ENCODE assay signal across 8 cellular contexts in the genomic region with DNA sequence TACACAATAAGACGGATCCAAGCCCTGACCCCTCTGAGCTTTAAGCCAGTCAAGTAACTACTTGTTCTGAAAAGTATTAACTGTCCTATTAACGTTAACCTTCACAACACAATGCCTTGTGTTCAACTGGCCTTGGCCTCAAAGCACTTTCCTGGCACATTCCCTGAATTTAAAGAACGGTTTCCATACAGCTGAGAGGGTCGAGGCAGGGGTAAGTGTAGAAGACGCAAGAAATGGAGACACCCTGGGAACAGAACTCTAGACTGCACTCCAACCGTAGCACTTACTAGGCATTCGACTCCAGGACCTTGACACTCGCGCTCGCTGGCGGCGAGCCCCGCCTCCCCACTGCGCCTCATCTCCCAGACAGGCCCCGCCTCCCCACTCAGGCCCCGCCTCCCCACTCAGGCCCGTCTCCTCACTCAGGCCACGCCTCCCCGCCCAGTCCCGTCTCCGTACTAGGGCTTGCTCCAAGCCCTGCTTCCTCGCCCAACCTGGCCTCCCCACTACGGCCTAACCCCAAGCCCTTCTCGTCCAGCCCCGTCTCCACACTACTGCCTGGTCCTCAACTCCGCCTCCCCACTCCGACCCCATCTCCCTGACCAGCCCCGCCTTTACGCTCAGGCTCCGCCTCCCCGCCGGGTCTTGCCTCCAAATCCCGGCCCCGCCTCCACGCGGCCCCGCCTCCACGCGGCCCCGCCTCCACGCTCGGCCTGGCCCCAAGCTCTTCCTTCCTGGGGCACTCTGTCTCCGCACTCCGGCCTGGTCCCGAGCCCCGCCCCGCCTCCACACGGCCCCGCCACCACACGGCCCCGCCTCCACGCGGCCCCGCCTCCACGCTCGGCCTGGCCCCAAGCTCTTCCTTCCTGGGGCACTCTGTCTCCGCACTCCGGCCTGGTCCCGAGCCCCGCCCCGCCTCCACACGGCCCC. TPM values are rescaled to one million over a fixed set of nuclear protein-coding genes. Genes with fewer than 3 reads are reported as not detected.
DNase-seq lines count a peak whose midpoint lies in the region; FAIRE-seq and TF ChIP-seq lines count a peak whose summit lies in the region.

No MANE protein-coding gene starts in this region.

- no peak for FAIRE-seq in frontal cortex (lab: Jason Lieb, UNC)

- H3K4me1 ChIP-seq in HEK293 (ENCODE audit: control insufficient read depth, insufficient read depth, low read length) (peaks cover 6% of the 10 kb centered on the region), SJCRH30 (peaks cover 7% of the 10 kb centered on the region; the same call in 1 of the 2 replicates)

- no peak overlapping the region for H3K27ac ChIP-seq in HEK293 (ENCODE audit: extremely low read depth, low read depth, low read length)
- peak overlapping the region; percentile 47; the same call in 1 of the 2 replicates for H3K27ac ChIP-seq in SJCRH30
- peak overlapping the region; percentile 97 for H3K27ac ChIP-seq in substantia nigra (ENCODE audit: low read depth, low read length, poor library complexity, severe bottlenecking)

- no peaks in the 10 kb centered on the region for H3K27me3 ChIP-seq in SJCRH30

- CTCF ChIA-PET in HEK293 (lab: Yijun Ruan, JAX): interaction anchor here (0.6 to 7.8 kb wide), 5 partner anchors 111 to 167 kb away, joined by 3 to 87 read pairs (median 4); no protein-coding TSS in a partner anchor

- H3K36me3 ChIP-seq in HEK293 (ENCODE audit: control insufficient read depth in 2 of 2, insufficient read depth in 1 of 2, low read length in 2 of 2) (no peaks in the 10 kb centered on the region), SJCRH30 (no peaks in the 10 kb centered on the region)

- peak overlapping the region; percentile 77 for H3K4me3 ChIP-seq in HEK293 (ENCODE audit: low read depth, low read length)
- H3K4me3 ChIP-seq in SJCRH30: peak overlapping the region; percentile 75

- DNase-seq in GDM1 (lab: John Stamatoyannopoulos, UW) (peak; percentile 99), MV-4-11 (lab: John Stamatoyannopoulos, UW) (peak; percentile 94), SJCRH30 (peak; percentile 98 to 99), frontal cortex (ENCODE audit: low spot score in 2 of 2) (peak; percentile 78 to 82), non-pigmented ciliary epithelial cell (ENCODE audit: low read depth) (peak; percentile 72), substantia nigra (lab: John Stamatoyannopoulos, UW) (peak; percentile 86 to 99 (median 98))
- DNase-seq in activated naive CD4-positive, alpha-beta T cell treated with Interleukin-2 at 50 U/mL for 16 hours: peak; percentile 96

- TF ChIP-seq CTCF in HEK293 (tag by site-specific recombination; IDR thresholded peaks at IDR 0.05): no peak

- POLR2A ChIA-PET in HEK293 (lab: Yijun Ruan, JAX): interaction anchor here (1.1 to 2.4 kb wide), 5 partner anchors 13 to 201 kb away, joined by 4 to 20 read pairs (median 9); a partner anchor contains a TSS

- H3K9me3 ChIP-seq in HEK293 (ENCODE audit: control insufficient read depth, insufficient read depth, low read depth, low read length) (no peaks in the 10 kb centered on the region), SJCRH30 (replicated peaks) (no peaks in the 10 kb centered on the region)

TF ChIP-seq in HEK293, 187 proteins besides CTCF, POLR2A, EP300 and RAD21 (continues in another document):
- TF ChIP-seq ZBTB8A (tag by site-specific recombination; IDR thresholded peaks at IDR 0.05) (peak; percentile 95), ZNF350 (tag by site-specific recombination; IDR thresholded peaks at IDR 0.05) (no peak), ZNF548 (tag by site-specific recombination; IDR thresholded peaks at IDR 0.05) (no peak), WT1 (tag by site-specific recombination; IDR thresholded peaks at IDR 0.05) (no peak), ZNF600 (tag by site-specific recombination; IDR thresholded peaks at IDR 0.05) (peak; percentile 75), KLF7 (tag by site-specific recombination; IDR thresholded peaks at IDR 0.05; ENCODE audit: borderline replicate concordance) (no peak), ZNF140 (tag by site-specific recombination; IDR thresholded peaks at IDR 0.05) (no peak), ZNF629 (tag by site-specific recombination; IDR thresholded peaks at IDR 0.05) (no peak), ZNF670 (tag by site-specific recombination; IDR thresholded peaks at IDR 0.05; ENCODE audit: low read depth) (no peak), ZNF366 (tag by site-specific recombination; conservative IDR thresholded peaks at IDR 0.05) (no peak), ZNF677 (tag by site-specific recombination; IDR thresholded peaks at IDR 0.05) (no peak), KLF9 (tag by site-specific recombination; IDR thresholded peaks at IDR 0.05; ENCODE audit: low read depth) (peak; percentile 92), YY1 (tag by site-specific recombination; IDR thresholded peaks at IDR 0.05) (no peak), ZBTB17 (tag by site-specific recombination; IDR thresholded peaks at IDR 0.05) (peak; percentile 86), KLF8 (tag by site-specific recombination; IDR thresholded peaks at IDR 0.05) (peak; percentile 92), SP3 (tag by site-specific recombination; IDR thresholded peaks at IDR 0.05) (peak; percentile 95), ZFP41 (tag by site-specific recombination; IDR thresholded peaks at IDR 0.05; ENCODE audit: borderline replicate concordance) (no peak), SP2 (tag by site-specific recombination; IDR thresholded peaks at IDR 0.05) (peak; percentile 83), ZBTB20 (tag by site-specific recombination; IDR thresholded peaks at IDR 0.05) (peak; percentile 54; the same call in 1 of the 2 replicates), ZNF133 (tag by site-specific recombination; IDR thresholded peaks at IDR 0.05) (no peak), ZNF48 (tag by site-specific recombination; IDR thresholded peaks at IDR 0.05) (no peak), ZNF776 (tag by site-specific recombination; IDR thresholded peaks at IDR 0.05; ENCODE audit: borderline replicate concordance) (no peak), ZNF335 (tag by site-specific recombination; conservative IDR thresholded peaks at IDR 0.05) (peak; percentile 34; the same call in 1 of the 2 replicates), ZBTB1 (tag by site-specific recombination; IDR thresholded peaks at IDR 0.05) (no peak), GFI1B (tag by site-specific recombination; IDR thresholded peaks at IDR 0.05) (no peak)
- TF ChIP-seq, protein P1, sequence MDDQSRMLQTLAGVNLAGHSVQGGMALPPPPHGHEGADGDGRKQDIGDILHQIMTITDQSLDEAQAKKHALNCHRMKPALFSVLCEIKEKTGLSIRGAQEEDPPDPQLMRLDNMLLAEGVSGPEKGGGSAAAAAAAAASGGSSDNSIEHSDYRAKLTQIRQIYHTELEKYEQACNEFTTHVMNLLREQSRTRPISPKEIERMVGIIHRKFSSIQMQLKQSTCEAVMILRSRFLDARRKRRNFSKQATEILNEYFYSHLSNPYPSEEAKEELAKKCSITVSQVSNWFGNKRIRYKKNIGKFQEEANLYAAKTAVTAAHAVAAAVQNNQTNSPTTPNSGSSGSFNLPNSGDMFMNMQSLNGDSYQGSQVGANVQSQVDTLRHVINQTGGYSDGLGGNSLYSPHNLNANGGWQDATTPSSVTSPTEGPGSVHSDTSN (CRISPR knock-in tag; IDR thresholded peaks at IDR 0.05): peak; percentile 58; the same call in 1 of the 2 replicates
- TF ChIP-seq, protein P2, sequence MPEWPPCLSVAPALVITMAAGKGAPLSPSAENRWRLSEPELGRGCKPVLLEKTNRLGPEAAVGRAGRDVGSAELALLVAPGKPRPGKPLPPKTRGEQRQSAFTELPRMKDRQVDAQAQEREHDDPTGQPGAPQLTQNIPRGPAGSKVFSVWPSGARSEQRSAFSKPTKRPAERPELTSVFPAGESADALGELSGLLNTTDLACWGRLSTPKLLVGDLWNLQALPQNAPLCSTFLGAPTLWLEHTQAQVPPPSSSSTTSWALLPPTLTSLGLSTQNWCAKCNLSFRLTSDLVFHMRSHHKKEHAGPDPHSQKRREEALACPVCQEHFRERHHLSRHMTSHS (tag by site-specific recombination; IDR thresholded peaks at IDR 0.05): no peak
- TF ChIP-seq, protein P3, sequence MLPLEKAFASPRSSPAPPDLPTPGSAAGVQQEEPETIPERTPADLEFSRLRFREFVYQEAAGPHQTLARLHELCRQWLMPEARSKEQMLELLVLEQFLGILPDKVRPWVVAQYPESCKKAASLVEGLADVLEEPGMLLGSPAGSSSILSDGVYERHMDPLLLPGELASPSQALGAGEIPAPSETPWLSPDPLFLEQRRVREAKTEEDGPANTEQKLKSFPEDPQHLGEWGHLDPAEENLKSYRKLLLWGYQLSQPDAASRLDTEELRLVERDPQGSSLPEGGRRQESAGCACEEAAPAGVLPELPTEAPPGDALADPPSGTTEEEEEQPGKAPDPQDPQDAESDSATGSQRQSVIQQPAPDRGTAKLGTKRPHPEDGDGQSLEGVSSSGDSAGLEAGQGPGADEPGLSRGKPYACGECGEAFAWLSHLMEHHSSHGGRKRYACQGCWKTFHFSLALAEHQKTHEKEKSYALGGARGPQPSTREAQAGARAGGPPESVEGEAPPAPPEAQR (tag by site-specific recombination; IDR thresholded peaks at IDR 0.05): no peak
- TF ChIP-seq, protein P4, sequence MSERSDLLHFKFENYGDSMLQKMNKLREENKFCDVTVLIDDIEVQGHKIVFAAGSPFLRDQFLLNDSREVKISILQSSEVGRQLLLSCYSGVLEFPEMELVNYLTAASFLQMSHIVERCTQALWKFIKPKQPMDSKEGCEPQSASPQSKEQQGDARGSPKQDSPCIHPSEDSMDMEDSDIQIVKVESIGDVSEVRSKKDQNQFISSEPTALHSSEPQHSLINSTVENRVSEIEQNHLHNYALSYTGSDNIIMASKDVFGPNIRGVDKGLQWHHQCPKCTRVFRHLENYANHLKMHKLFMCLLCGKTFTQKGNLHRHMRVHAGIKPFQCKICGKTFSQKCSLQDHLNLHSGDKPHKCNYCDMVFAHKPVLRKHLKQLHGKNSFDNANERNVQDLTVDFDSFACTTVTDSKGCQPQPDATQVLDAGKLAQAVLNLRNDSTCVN (tag by site-specific recombination; optimal IDR thresholded peaks at IDR 0.05): peak; percentile 8
- TF ChIP-seq, protein P5, sequence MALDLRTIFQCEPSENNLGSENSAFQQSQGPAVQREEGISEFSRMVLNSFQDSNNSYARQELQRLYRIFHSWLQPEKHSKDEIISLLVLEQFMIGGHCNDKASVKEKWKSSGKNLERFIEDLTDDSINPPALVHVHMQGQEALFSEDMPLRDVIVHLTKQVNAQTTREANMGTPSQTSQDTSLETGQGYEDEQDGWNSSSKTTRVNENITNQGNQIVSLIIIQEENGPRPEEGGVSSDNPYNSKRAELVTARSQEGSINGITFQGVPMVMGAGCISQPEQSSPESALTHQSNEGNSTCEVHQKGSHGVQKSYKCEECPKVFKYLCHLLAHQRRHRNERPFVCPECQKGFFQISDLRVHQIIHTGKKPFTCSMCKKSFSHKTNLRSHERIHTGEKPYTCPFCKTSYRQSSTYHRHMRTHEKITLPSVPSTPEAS (tag by site-specific recombination; IDR thresholded peaks at IDR 0.05): no peak

RNA-seq across cellular contexts. Expression of a gene that starts 0.9 kb away (rescaled TPM):
- total RNA-seq in SJCRH30 (2014; rRNA removed; shearing (Covaris generic)): 6.9 and 9.1 TPM in 2 replicates
- 12.6 TPM for total RNA-seq in frontal cortex
